10 cellular contexts compared by ENCODE assay signal in genomic region chr16:74698220-74698619, GRCh38. TPM values are rescaled to one million over a fixed set of nuclear protein-coding genes. Genes with fewer than 3 reads are reported as not detected.
DNase-seq lines count a peak whose midpoint lies in the region; ATAC-seq and TF ChIP-seq lines count a peak whose summit lies in the region.
"Had no signal": no experiment of that assay in that cellular context is flagged by ENCODE, and none has a peak within 500 bp of the region (broad histone marks: within the 10 kb centered on the region; RNA-seq: fewer than 3 reads in every experiment).

No MANE protein-coding gene starts in this region.

- peak overlapping the region; percentile 96 for H3K4me3 Mint-ChIP-seq in activated CD4-positive, alpha-beta T cell treated with anti-CD3 and anti-CD28 coated beads for 36 hours
- H3K4me3 Mint-ChIP-seq in stimulated activated effector memory CD8-positive, alpha-beta T cell treated with anti-CD3 and anti-CD28 coated beads, Interleukin-12 subunit alpha, Interleukin-12 subunit beta, amount 100 ng/mL, for 72 hours = peak overlapping the region; percentile 100

- H3K27ac Mint-ChIP-seq in activated CD4-positive, alpha-beta T cell treated with anti-CD3 and anti-CD28 coated beads for 36 hours = peak overlapping the region; percentile 83
- peak overlapping the region; percentile 100 for H3K27ac Mint-ChIP-seq in stimulated activated effector memory CD8-positive, alpha-beta T cell treated with anti-CD3 and anti-CD28 coated beads, Interleukin-12 subunit alpha, Interleukin-12 subunit beta, amount 100 ng/mL, for 72 hours

- TF ChIP-seq POLR2A in NB4 (IDR thresholded peaks at IDR 0.05; ENCODE audit: extremely low read depth, insufficient read length) = no peak

- POLR2A ChIA-PET in activated CD4-positive, alpha-beta T cell treated with anti-CD3 and anti-CD28 coated beads for 36 hours (lab: Charles Lee) = interaction anchor here (0.6 kb wide), 1 partner anchor 91 kb away, joined by 3 read pairs; no protein-coding TSS in a partner anchor

- no peak for ATAC-seq in activated CD4-positive, alpha-beta T cell treated with anti-CD3 and anti-CD28 coated beads for 36 hours
- ATAC-seq in stimulated activated effector memory CD8-positive, alpha-beta T cell treated with anti-CD3 and anti-CD28 coated beads, Interleukin-12 subunit alpha, Interleukin-12 subunit beta, amount 100 ng/mL, for 72 hours = peak; percentile 37
- no peak for ATAC-seq in HG02981 (IDR thresholded peaks at IDR 0.05; ENCODE audit: unreplicated experiment)

- no peaks in the 10 kb centered on the region for H3K9me3 Mint-ChIP-seq in activated CD4-positive, alpha-beta T cell treated with anti-CD3 and anti-CD28 coated beads for 36 hours (ENCODE audit: low read depth)
- H3K9me3 Mint-ChIP-seq in stimulated activated effector memory CD8-positive, alpha-beta T cell treated with anti-CD3 and anti-CD28 coated beads, Interleukin-12 subunit alpha, Interleukin-12 subunit beta, amount 100 ng/mL, for 72 hours = no peaks in the 10 kb centered on the region

- H3K4me3 ChIP-seq in NB4 (ENCODE audit: low read depth, low read length) (peak overlapping the region; percentile 85), coronary artery (peak overlapping the region; percentile 1)

- peak overlapping the region in 1 of 2 donors; percentile 5 for H3K27ac ChIP-seq in coronary artery

- intact Hi-C loops in activated CD4-positive, alpha-beta T cell treated with anti-CD3 and anti-CD28 coated beads for 36 hours (cut with DNase I, micrococcal nuclease) = no loop called here

- TF ChIP-seq CTCF in NB4 (IDR thresholded peaks at IDR 0.05; ENCODE audit: low read depth, low read length) (no peak), coronary artery (IDR thresholded peaks at IDR 0.05) (no peak)

- H3K36me3 Mint-ChIP-seq in activated CD4-positive, alpha-beta T cell treated with anti-CD3 and anti-CD28 coated beads for 36 hours (ENCODE audit: low read depth) = peaks cover 40% of the 10 kb centered on the region
- H3K36me3 Mint-ChIP-seq in stimulated activated effector memory CD8-positive, alpha-beta T cell treated with anti-CD3 and anti-CD28 coated beads, Interleukin-12 subunit alpha, Interleukin-12 subunit beta, amount 100 ng/mL, for 72 hours = peaks cover 36% of the 10 kb centered on the region

- H3K27me3 Mint-ChIP-seq in activated CD4-positive, alpha-beta T cell treated with anti-CD3 and anti-CD28 coated beads for 36 hours = no peaks in the 10 kb centered on the region

- CTCF ChIA-PET in activated CD4-positive, alpha-beta T cell treated with anti-CD3 and anti-CD28 coated beads for 36 hours (lab: Charles Lee) = interaction anchor here (1.1 to 5.3 kb wide), 4 partner anchors 15 to 165 kb away, joined by 4 to 27 read pairs (median 8); no protein-coding TSS in a partner anchor

- no peak for DNase-seq in activated CD4-positive, alpha-beta T cell treated with anti-CD3 and anti-CD28 coated beads for 36 hours
- DNase-seq in activated CD4-positive, alpha-beta T cell treated with anti-CD3 and anti-CD28 coated beads, Interleukin-2, amount 50 U/mL, for 1 hour = no peak
- peak; percentile 37 for DNase-seq in NB4 (ENCODE audit: low read depth)
- no peak for DNase-seq in coronary artery (ENCODE audit: low spot score)
- DNase-seq in stimulated activated effector memory CD8-positive, alpha-beta T cell treated with anti-CD3 and anti-CD28 coated beads, Interleukin-12 subunit alpha, Interleukin-12 subunit beta, amount 100 ng/mL, for 72 hours (ENCODE audit: low spot score in 2 of 2) = no peak
- DNase-seq in KG1 (lab: John Stamatoyannopoulos, UW) = no peak
- no peak for DNase-seq in NCI-H82 treated with DMSO at 0.1 percent for 48 hours (lab: John Stamatoyannopoulos, UW; ENCODE audit: unreplicated experiment)
- DNase-seq: effector CD4-positive, alpha-beta T cell; NCI-H2227 treated with DMSO at 0.1 percent for 48 hours had no signal

- H3K4me1 Mint-ChIP-seq in activated CD4-positive, alpha-beta T cell treated with anti-CD3 and anti-CD28 coated beads for 36 hours = peaks cover 56% of the 10 kb centered on the region
- peaks cover 61% of the 10 kb centered on the region for H3K4me1 Mint-ChIP-seq in stimulated activated effector memory CD8-positive, alpha-beta T cell treated with anti-CD3 and anti-CD28 coated beads, Interleukin-12 subunit alpha, Interleukin-12 subunit beta, amount 100 ng/mL, for 72 hours

RNA-seq across cellular contexts. Expression of gene MLKL, which starts 2.4 kb away (rescaled TPM):
- total RNA-seq in activated CD4-positive, alpha-beta T cell treated with anti-CD3 and anti-CD28 coated beads for 36 hours = 10 to 100 TPM; 30.3 TPM

RNA-seq across cellular contexts. Expression of gene RFWD3, which starts 31.5 kb away (rescaled TPM):
- total RNA-seq in activated CD4-positive, alpha-beta T cell treated with anti-CD3 and anti-CD28 coated beads for 36 hours = 100 to 1,000 TPM in 1 of 2 experiments, 10 to 100 TPM in 1; 92.7 to 102 TPM
